Comparison of ENCODE assay signal across 9 cellular contexts in the genomic region with DNA sequence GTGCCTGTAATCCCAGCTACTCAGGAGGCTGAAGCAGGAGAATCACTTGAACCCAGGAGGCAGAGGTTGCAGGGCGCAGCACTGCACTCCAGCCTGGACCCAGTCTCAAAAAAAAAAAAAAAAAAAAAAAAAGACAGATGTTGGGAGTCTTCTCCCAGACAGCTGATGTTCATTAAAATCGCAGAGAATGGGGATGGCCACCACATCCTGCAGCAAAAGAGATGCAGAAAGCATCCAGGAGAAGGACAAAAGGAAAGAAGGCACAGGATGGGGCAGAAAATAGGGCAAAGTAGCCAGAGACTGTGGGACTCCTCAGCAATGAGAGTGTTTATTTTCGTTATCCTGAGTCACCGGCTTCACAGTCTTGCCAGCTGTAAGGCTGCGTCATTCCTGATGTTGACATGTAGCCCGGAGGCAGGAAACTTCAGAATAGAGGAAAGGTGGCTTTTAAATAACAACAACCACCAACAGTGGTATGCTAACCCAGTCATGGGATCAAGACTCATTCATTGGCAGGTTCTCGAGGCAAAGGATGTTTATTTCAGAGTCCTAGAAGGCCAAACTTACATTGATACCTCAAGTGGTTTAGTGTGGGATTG.
DNase-seq lines count a peak whose midpoint lies in the region; ATAC-seq, FAIRE-seq and TF ChIP-seq lines count a peak whose summit lies in the region.
"Had no signal": no experiment of that assay in that cellular context is flagged by ENCODE, and none has a peak within 500 bp of the region (broad histone marks: within the 10 kb centered on the region; RNA-seq: fewer than 3 reads in every experiment).

No MANE protein-coding gene starts in this region.

- H3K27me3 Mint-ChIP-seq in CD14-positive monocyte (ENCODE audit: low read depth in 3 of 3) = peaks cover 4 to 12% (median 6%) of the 10 kb centered on the region in 3 donors

- intact Hi-C loops in CD14-positive monocyte (cut with micrococcal nuclease) = no loop called here

- no peaks in the 10 kb centered on the region for H3K36me3 Mint-ChIP-seq in CD14-positive monocyte
- H3K36me3 Mint-ChIP-seq in stimulated activated effector memory CD8-positive, alpha-beta T cell treated with anti-CD3 and anti-CD28 coated beads, Interleukin-12 subunit alpha, Interleukin-12 subunit beta, amount 100 ng/mL, for 72 hours = no peaks in the 10 kb centered on the region

- H3K9me3 Mint-ChIP-seq in CD14-positive monocyte = peaks cover 0 to 3% (median 1%) of the 10 kb centered on the region in 7 donors
- H3K9me3 Mint-ChIP-seq in stimulated activated effector memory CD8-positive, alpha-beta T cell treated with anti-CD3 and anti-CD28 coated beads, Interleukin-12 subunit alpha, Interleukin-12 subunit beta, amount 100 ng/mL, for 72 hours = no peaks in the 10 kb centered on the region

- ATAC-seq in stimulated activated effector memory CD8-positive, alpha-beta T cell treated with anti-CD3 and anti-CD28 coated beads, Interleukin-12 subunit alpha, Interleukin-12 subunit beta, amount 100 ng/mL, for 72 hours = no peak

- H3K4me3 ChIP-seq in fibroblast of mammary gland (ENCODE audit: control insufficient read depth, low read depth, low read length) = no peak overlapping the region

- H3K27ac Mint-ChIP-seq in CD14-positive monocyte = peak overlapping the region in 1 of 7 donors; percentile 19
- H3K27ac Mint-ChIP-seq in stimulated activated effector memory CD8-positive, alpha-beta T cell treated with anti-CD3 and anti-CD28 coated beads, Interleukin-12 subunit alpha, Interleukin-12 subunit beta, amount 100 ng/mL, for 72 hours = no peak overlapping the region

- H3K4me1 Mint-ChIP-seq in CD14-positive monocyte = peaks cover 13% of the 10 kb centered on the region
- H3K4me1 Mint-ChIP-seq in stimulated activated effector memory CD8-positive, alpha-beta T cell treated with anti-CD3 and anti-CD28 coated beads, Interleukin-12 subunit alpha, Interleukin-12 subunit beta, amount 100 ng/mL, for 72 hours = peaks cover 7% of the 10 kb centered on the region

- peak; percentile 93 for DNase-seq in AG20443 (ENCODE audit: low spot score)
- peak; percentile 81 for DNase-seq in RCC 7860 (ENCODE audit: low spot score)
- DNase-seq in fibroblast of mammary gland (ENCODE audit: low read depth) = peak; percentile 100
- DNase-seq in non-pigmented ciliary epithelial cell (ENCODE audit: low read depth) = peak; percentile 97
- DNase-seq in CD14-positive monocyte (ENCODE audit: low spot score) = no peak
- DNase-seq in activated CD4-positive, alpha-beta T cell treated with anti-CD3 and anti-CD28 coated beads, Interleukin-2, amount 50 U/mL, for 48 hours = no peak
- DNase-seq in stimulated activated effector memory CD8-positive, alpha-beta T cell treated with anti-CD3 and anti-CD28 coated beads, Interleukin-12 subunit alpha, Interleukin-12 subunit beta, amount 100 ng/mL, for 72 hours (ENCODE audit: low spot score in 2 of 2) = no peak
- DNase-seq in stimulated activated naive CD4-positive, alpha-beta T cell (lab: John Stamatoyannopoulos, UW) = no peak
- DNase-seq: head of caudate nucleus had no signal

- FAIRE-seq in RCC 7860 (lab: Jason Lieb, UNC) = peak; percentile 83

- TF ChIP-seq CTCF in fibroblast of mammary gland (conservative IDR thresholded peaks at IDR 0.05; ENCODE audit: control insufficient read depth, insufficient read depth, low read depth, low read length) (peak; percentile 1), CD14-positive monocyte (IDR thresholded peaks at IDR 0.05) (no peak)

- H3K4me3 Mint-ChIP-seq in CD14-positive monocyte = no peak overlapping the region
- no peak overlapping the region for H3K4me3 Mint-ChIP-seq in stimulated activated effector memory CD8-positive, alpha-beta T cell treated with anti-CD3 and anti-CD28 coated beads, Interleukin-12 subunit alpha, Interleukin-12 subunit beta, amount 100 ng/mL, for 72 hours

Comparison
In these comparisons a context has a peak if more than half of its experiments do, and no peak if none do; other contexts are left out.
1. DNase-seq: peak in AG20443 (single experiment), RCC 7860 (single experiment), fibroblast of mammary gland (single experiment) and non-pigmented ciliary epithelial cell (single experiment); none in CD14-positive monocyte (single experiment), activated CD4-positive, alpha-beta T cell treated with anti-CD3 and anti-CD28 coated beads, Interleukin-2, amount 50 U/mL, for 48 hours (0 of 2), stimulated activated effector memory CD8-positive, alpha-beta T cell treated with anti-CD3 and anti-CD28 coated beads, Interleukin-12 subunit alpha, Interleukin-12 subunit beta, amount 100 ng/mL, for 72 hours (0 of 2) and stimulated activated naive CD4-positive, alpha-beta T cell (0 of 6).